In genomic region chr3:61872077-61872706, GRCh38 we compare ENCODE assay signal across 18 cellular contexts.
A peak's percentile ranks its signal among the peaks of the same experiment; 100 is the strongest.
DNase-seq lines count a peak whose midpoint lies in the region; ATAC-seq and TF ChIP-seq lines count a peak whose summit lies in the region.
"Had no signal": no experiment of that assay in that cellular context is flagged by ENCODE, and none has a peak within 500 bp of the region (broad histone marks: within the 10 kb centered on the region; RNA-seq: fewer than 3 reads in every experiment).

No MANE protein-coding gene starts in this region.

- peaks cover 2% of the 10 kb centered on the region for H3K27me3 Mint-ChIP-seq in brain
- H3K27me3 Mint-ChIP-seq in naive thymus-derived CD4-positive, alpha-beta T cell, result peaks cover 2 to 22% (median 11%) of the 10 kb centered on the region in 5 donors

- DNase-seq in COLO668 (lab: John Stamatoyannopoulos, UW; ENCODE audit: unreplicated experiment), result peak; percentile 2
- DNase-seq in left lung, result no peak
- DNase-seq in SHP77 (lab: John Stamatoyannopoulos, UW), result no peak
- no peak for DNase-seq in MM.1S
- no peak for DNase-seq in naive thymus-derived CD4-positive, alpha-beta T cell
- DNase-seq: activated CD8-positive, alpha-beta memory T cell treated with anti-CD3 and anti-CD28 coated beads, Interleukin-2, amount 50 U/mL, for 4 hours; activated naive CD4-positive, alpha-beta T cell treated with anti-CD3 and anti-CD28 coated beads for 36 hours; dorsolateral prefrontal cortex; HCEC 1CT; heart left ventricle; midbrain; NCI-H1930; stimulated activated CD4-positive, alpha-beta T cell treated with anti-CD3 and anti-CD28 coated beads, Interleukin-2, amount 100 ng/mL, for 24 hours had no signal

- CTCF ChIA-PET in naive thymus-derived CD4-positive, alpha-beta T cell (lab: Charles Lee), result interaction anchor here (0.7 kb wide), 1 partner anchor 63 kb away, joined by 4 read pairs; no protein-coding TSS in a partner anchor

- peak overlapping the region; percentile 14; the same call in 1 of the 2 replicates for H3K4me3 ChIP-seq in HUES6 (ENCODE audit: low read depth, low read length)
- no peak overlapping the region for H3K4me3 ChIP-seq in left lung
- H3K4me3 ChIP-seq in MM.1S (ENCODE audit: low read length), result no peak overlapping the region
- H3K4me3 ChIP-seq in naive thymus-derived CD4-positive, alpha-beta T cell (ENCODE audit: low read length), result no peak overlapping the region
- H3K4me3 ChIP-seq: dorsolateral prefrontal cortex, heart left ventricle had no signal

- H3K4me1 ChIP-seq in HUES6 (ENCODE audit: control insufficient read depth, insufficient read depth, low read length) (peaks cover 91% of the 10 kb centered on the region), left lung (peaks cover 10% of the 10 kb centered on the region in 2 donors), MM.1S (ENCODE audit: low read length) (peaks cover 27% of the 10 kb centered on the region)
- no peaks in the 10 kb centered on the region for H3K4me1 ChIP-seq in naive thymus-derived CD4-positive, alpha-beta T cell (ENCODE audit: control insufficient read depth in 2 of 2, insufficient read depth in 2 of 2, low read length in 2 of 2)

- H3K36me3 ChIP-seq in HUES6 (ENCODE audit: control insufficient read depth, insufficient read depth, low read length) (no peaks in the 10 kb centered on the region), left lung (no peaks in the 10 kb centered on the region), MM.1S (replicated peaks; ENCODE audit: insufficient read depth, low read length) (no peaks in the 10 kb centered on the region)
- no peaks in the 10 kb centered on the region for H3K36me3 ChIP-seq in naive thymus-derived CD4-positive, alpha-beta T cell (ENCODE audit: control insufficient read depth in 2 of 3, insufficient read depth in 3 of 3, low read length in 3 of 3)
- H3K36me3 ChIP-seq: heart left ventricle had no signal

- TF ChIP-seq CTCF in brain (conservative IDR thresholded peaks at IDR 0.05), result no peak
- TF ChIP-seq CTCF in left lung (IDR thresholded peaks at IDR 0.05), result no peak
- no peak for TF ChIP-seq CTCF in MM.1S (IDR thresholded peaks at IDR 0.05; ENCODE audit: low read length)

- H2AFZ ChIP-seq in MM.1S (ENCODE audit: low read length), result no peak overlapping the region

- H3K4me2 ChIP-seq in MM.1S (ENCODE audit: low read depth, low read length), result no peak overlapping the region

- H3K9me3 Mint-ChIP-seq in brain, result peaks cover 0 to 3% (median 0%) of the 10 kb centered on the region in 5 experiments
- peaks cover 0 to 5% (median 0%) of the 10 kb centered on the region in 11 donors for H3K9me3 Mint-ChIP-seq in naive thymus-derived CD4-positive, alpha-beta T cell
- H3K9me3 Mint-ChIP-seq: activated naive CD4-positive, alpha-beta T cell treated with anti-CD3 and anti-CD28 coated beads for 36 hours; T-helper 1 cell treated with Interleukin-12 subunit alpha and Interleukin-12 subunit beta and Interleukin-4 antibody, amounts not matched to agents 30 μg/mL and 1 μg/mL, for 36 hours had no signal

- H3K9ac ChIP-seq in HUES6 (ENCODE audit: low read length) (no peak overlapping the region), MM.1S (ENCODE audit: low read length) (no peak overlapping the region)

- peak; percentile 56 for ATAC-seq in left lung
- no peak for ATAC-seq in GM21360 (IDR thresholded peaks at IDR 0.05; ENCODE audit: unreplicated experiment)
- ATAC-seq in naive thymus-derived CD4-positive, alpha-beta T cell, result no peak
- ATAC-seq: activated CD4-positive, CD25-positive, alpha-beta regulatory T cell treated with anti-CD3 and anti-CD28 coated beads, Interleukin-2, amount 50 U/mL, for 24 hours had no signal

- intact Hi-C loops in left lung (cut with DNase I), result no loop called here
- intact Hi-C loops in naive thymus-derived CD4-positive, alpha-beta T cell (cut with micrococcal nuclease), result no loop called here

- H3K4me3 Mint-ChIP-seq in brain, result peak overlapping the region in 1 of 5 experiments; percentile 20
- no peak overlapping the region for H3K4me3 Mint-ChIP-seq in naive thymus-derived CD4-positive, alpha-beta T cell
- H3K4me3 Mint-ChIP-seq: activated naive CD4-positive, alpha-beta T cell treated with anti-CD3 and anti-CD28 coated beads for 36 hours; T-helper 1 cell treated with Interleukin-12 subunit alpha and Interleukin-12 subunit beta and Interleukin-4 antibody, amounts not matched to agents 30 μg/mL and 1 μg/mL, for 36 hours had no signal

- H4K20me1 ChIP-seq in MM.1S (ENCODE audit: insufficient read depth, low read length), result no peaks in the 10 kb centered on the region

- peak overlapping the region; percentile 86; the same call in 1 of the 2 replicates for H3K27ac ChIP-seq in HUES6 (ENCODE audit: low read depth, low read length)
- H3K27ac ChIP-seq in left lung, result no peak overlapping the region
- no peak overlapping the region for H3K27ac ChIP-seq in MM.1S (ENCODE audit: low read length)
- H3K27ac ChIP-seq in naive thymus-derived CD4-positive, alpha-beta T cell (ENCODE audit: low read depth, low read length), result no peak overlapping the region

- POLR2A ChIA-PET in naive thymus-derived CD4-positive, alpha-beta T cell (lab: Charles Lee), result no interaction called here

- H3F3A ChIP-seq in MM.1S (ENCODE audit: insufficient read depth, low read length), result peaks cover 8% of the 10 kb centered on the region; the same call in 1 of the 2 replicates

- H3K9me2 ChIP-seq in MM.1S (replicated peaks; ENCODE audit: insufficient read depth, low read length), result no peaks in the 10 kb centered on the region

- H3K9me3 ChIP-seq in HUES6 (ENCODE audit: control insufficient read depth, insufficient read depth, low read depth, low read length) (no peaks in the 10 kb centered on the region), left lung (no peaks in the 10 kb centered on the region), MM.1S (replicated peaks; ENCODE audit: insufficient read depth, low read length) (no peaks in the 10 kb centered on the region)
- H3K9me3 ChIP-seq in naive thymus-derived CD4-positive, alpha-beta T cell (ENCODE audit: control insufficient read depth in 2 of 3, low read length in 3 of 3), result no peaks in the 10 kb centered on the region
- H3K9me3 ChIP-seq: heart left ventricle had no signal

- H3K79me2 ChIP-seq in MM.1S (ENCODE audit: low read length), result peaks cover 10% of the 10 kb centered on the region; the same call in 1 of the 2 replicates

- peak overlapping the region; percentile 19 to 86 (median 74) for H3K27ac Mint-ChIP-seq in brain
- H3K27ac Mint-ChIP-seq in naive thymus-derived CD4-positive, alpha-beta T cell, result no peak overlapping the region
- H3K27ac Mint-ChIP-seq: activated naive CD4-positive, alpha-beta T cell treated with anti-CD3 and anti-CD28 coated beads for 36 hours; T-helper 1 cell treated with Interleukin-12 subunit alpha and Interleukin-12 subunit beta and Interleukin-4 antibody, amounts not matched to agents 30 μg/mL and 1 μg/mL, for 36 hours had no signal

- no peaks in the 10 kb centered on the region for H3K36me3 Mint-ChIP-seq in brain
- H3K36me3 Mint-ChIP-seq in naive thymus-derived CD4-positive, alpha-beta T cell, result no peaks in the 10 kb centered on the region

- peaks cover 71% of the 10 kb centered on the region for H3K4me1 Mint-ChIP-seq in brain
- H3K4me1 Mint-ChIP-seq in naive thymus-derived CD4-positive, alpha-beta T cell, result peaks cover 0 to under 1% (median 0%) of the 10 kb centered on the region in 7 donors

- H3K27me3 ChIP-seq in HUES6 (ENCODE audit: control insufficient read depth, insufficient read depth, low read length) (no peaks in the 10 kb centered on the region), left lung (no peaks in the 10 kb centered on the region), MM.1S (replicated peaks; ENCODE audit: insufficient read depth, low read length) (no peaks in the 10 kb centered on the region)
- no peaks in the 10 kb centered on the region for H3K27me3 ChIP-seq in naive thymus-derived CD4-positive, alpha-beta T cell (ENCODE audit: control insufficient read depth in 2 of 2, insufficient read depth in 2 of 2, low read length in 2 of 2)
- H3K27me3 ChIP-seq: dorsolateral prefrontal cortex, heart left ventricle had no signal

Comparison
In these comparisons a context has a peak if more than half of its experiments do, and no peak if none do; other contexts are left out.
1. H3K27ac Mint-ChIP-seq: peak in brain (5 of 5); none in naive thymus-derived CD4-positive, alpha-beta T cell (0 of 9).